Comparison of ENCODE assay signal across 3 cellular contexts in genomic region chr5:87803352-87803751, GRCh38.
TF ChIP-seq lines count a peak whose summit lies in the region.

No MANE protein-coding gene starts in this region.

TF ChIP-seq in A549, 52 proteins besides CTCF, POLR2A, EP300 and RAD21:
- TF ChIP-seq MAFK (IDR thresholded peaks at IDR 0.05; ENCODE audit: partially characterized antibody) (peak; percentile 93), JUN (IDR thresholded peaks at IDR 0.05) (no peak), TP53 (CRISPR knock-in tag; IDR thresholded peaks at IDR 0.05) (no peak), ATOH8 (CRISPR knock-in tag; IDR thresholded peaks at IDR 0.05; ENCODE audit: low read depth) (no peak), REST (IDR thresholded peaks at IDR 0.05) (no peak), E2F6 (IDR thresholded peaks at IDR 0.05; ENCODE audit: borderline replicate concordance, low read depth) (no peak)
- TF ChIP-seq, protein P1, sequence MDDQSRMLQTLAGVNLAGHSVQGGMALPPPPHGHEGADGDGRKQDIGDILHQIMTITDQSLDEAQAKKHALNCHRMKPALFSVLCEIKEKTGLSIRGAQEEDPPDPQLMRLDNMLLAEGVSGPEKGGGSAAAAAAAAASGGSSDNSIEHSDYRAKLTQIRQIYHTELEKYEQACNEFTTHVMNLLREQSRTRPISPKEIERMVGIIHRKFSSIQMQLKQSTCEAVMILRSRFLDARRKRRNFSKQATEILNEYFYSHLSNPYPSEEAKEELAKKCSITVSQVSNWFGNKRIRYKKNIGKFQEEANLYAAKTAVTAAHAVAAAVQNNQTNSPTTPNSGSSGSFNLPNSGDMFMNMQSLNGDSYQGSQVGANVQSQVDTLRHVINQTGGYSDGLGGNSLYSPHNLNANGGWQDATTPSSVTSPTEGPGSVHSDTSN (IDR thresholded peaks at IDR 0.05), result no peak

TF ChIP-seq in IMR-90, 13 proteins besides CTCF, POLR2A, EP300 and RAD21:
- TF ChIP-seq MAFK (IDR thresholded peaks at IDR 0.05; ENCODE audit: low read depth, low read length) (peak; percentile 96), FOS (IDR thresholded peaks at IDR 0.05; ENCODE audit: low read depth, low read length) (no peak)

TF ChIP-seq in H1, 55 proteins besides CTCF, POLR2A, EP300 and RAD21 (continued from another document):
- TF ChIP-seq MAFK (IDR thresholded peaks at IDR 0.05; ENCODE audit: low read depth, low read length) (peak; percentile 90), JUN (IDR thresholded peaks at IDR 0.05; ENCODE audit: low read depth, low read length) (no peak)
